Comparison of ENCODE assay signal across 1 cellular context in genomic region chr2:74436111-74436803, GRCh38.
TF ChIP-seq lines count a peak whose summit lies in the region.

No MANE protein-coding gene starts in this region.

TF ChIP-seq in GM23338, 12 proteins besides CTCF, POLR2A, EP300 and RAD21:
- no peak for TF ChIP-seq CREB1 (CRISPR knock-in tag; IDR thresholded peaks at IDR 0.05; ENCODE audit: low read depth)
- TF ChIP-seq NANOG (IDR thresholded peaks at IDR 0.05; ENCODE audit: borderline replicate concordance): no peak
- no peak for TF ChIP-seq ETS1 (IDR thresholded peaks at IDR 0.05)
- no peak for TF ChIP-seq REST (IDR thresholded peaks at IDR 0.05; ENCODE audit: unreplicated experiment)
- no peak for TF ChIP-seq ZNF462 (CRISPR knock-in tag; IDR thresholded peaks at IDR 0.05)
- no peak for TF ChIP-seq EZH2phosphoT487 (IDR thresholded peaks at IDR 0.05; ENCODE audit: unreplicated experiment)
- no peak for TF ChIP-seq JUNB (IDR thresholded peaks at IDR 0.05; ENCODE audit: unreplicated experiment)
- no peak for TF ChIP-seq EZH2 (IDR thresholded peaks at IDR 0.05; ENCODE audit: low read depth, unreplicated experiment)
- TF ChIP-seq ZNF331 (CRISPR knock-in tag; IDR thresholded peaks at IDR 0.05; ENCODE audit: low read depth): no peak
- no peak for TF ChIP-seq ZNF114 (CRISPR knock-in tag; IDR thresholded peaks at IDR 0.05)
- TF ChIP-seq STAT1 (IDR thresholded peaks at IDR 0.05; ENCODE audit: unreplicated experiment): no peak
- no peak for TF ChIP-seq POLR2AphosphoS5 (IDR thresholded peaks at IDR 0.05; ENCODE audit: low read depth)
TF ChIP-seq in GM23338: peak in this region for 0.
